Comparison of ENCODE assay signal across 21 cellular contexts in genomic region chr15:68203486-68203885, GRCh38.
"Had no signal": no experiment of that assay in that cellular context is flagged by ENCODE, and none has a peak within 500 bp of the region (broad histone marks: within the 10 kb centered on the region; RNA-seq: fewer than 3 reads in every experiment).

No MANE protein-coding gene starts in this region.

- H3K4me3 ChIP-seq: ascending aorta, breast epithelium, left lung, tibial artery had no signal

- H3K9me3 ChIP-seq: ascending aorta, breast epithelium, left lung, tibial artery, vagina had no signal

- H3K27ac ChIP-seq: ascending aorta, breast epithelium, epithelial cell of prostate, foreskin keratinocyte, left lung, tibial artery, vagina had no signal

- ATAC-seq: activated T-cell treated with anti-CD3 and anti-CD28 coated beads, Interleukin-2, amount 50 U/mL, for 72 hours; foreskin keratinocyte; left lung had no signal

- H3K27me3 ChIP-seq: ascending aorta, breast epithelium, foreskin keratinocyte, left lung, vagina had no signal

- H3K36me3 ChIP-seq: ascending aorta, breast epithelium, left lung, tibial artery, vagina had no signal

- DNase-seq: activated B cell treated with CpG ODN at 0.5 μM for 24 hours; activated CD4-positive, alpha-beta memory T cell treated with anti-CD3 and anti-CD28 coated beads, Interleukin-2, amount 10 ng/mL, durations not matched to agents 7 days and 5 days; activated CD4-positive, alpha-beta T cell treated with anti-CD3 and anti-CD28 coated beads for 4 hours; activated CD8-positive, alpha-beta memory T cell treated with anti-CD3 and anti-CD28 coated beads, Interleukin-2, amount 50 U/mL, for 4 hours; activated gamma-delta T cell; activated T-cell treated with anti-CD3 and anti-CD28 coated beads, Interleukin-2, amount 50 U/mL, for 72 hours; dermis blood vessel endothelial cell; foreskin keratinocyte; glutamatergic neuron; kidney; left lung; nephron progenitor cell; nucleus accumbens; stimulated activated CD8-positive, alpha-beta memory T cell treated with anti-CD3 and anti-CD28 coated beads, Interleukin-4, amount 100 ng/mL, for 48 hours; stimulated activated naive CD4-positive, alpha-beta T cell treated with Interleukin-2 at 50 U/mL for 16 hours; substantia nigra; tibial artery had no signal
